In genomic region chr6:17101422-17102257, GRCh38 we compare ENCODE assay signal across 8 cellular contexts. TPM values are rescaled to one million over a fixed set of nuclear protein-coding genes. Genes with fewer than 3 reads are reported as not detected.
A peak's percentile ranks its signal among the peaks of the same experiment; 100 is the strongest.
DNase-seq lines count a peak whose midpoint lies in the region; ATAC-seq and TF ChIP-seq lines count a peak whose summit lies in the region.

TSS of gene STMND1 (plus strand) at chr6:17102050. CDS start at chr6:17102258, 208 bp downstream.

- H3F3A ChIP-seq in MM.1S (ENCODE audit: insufficient read depth, low read length), result no peaks in the 10 kb centered on the region

- H2AFZ ChIP-seq in OCI-LY7 (ENCODE audit: low read length) (no peak within 1 kb of the TSS), MM.1S (ENCODE audit: low read length) (no peak within 1 kb of the TSS)

- H3K4me1 Mint-ChIP-seq in activated T-helper 17 cell treated with anti-CD3 and anti-CD28 coated beads, Interleukin-2, amount 50 U/mL, for 72 hours, result peaks cover 8% of the 10 kb centered on the region

- no peaks in the 10 kb centered on the region for H3K36me3 Mint-ChIP-seq in activated T-helper 17 cell treated with anti-CD3 and anti-CD28 coated beads, Interleukin-2, amount 50 U/mL, for 72 hours (ENCODE audit: low read depth)

- POLR2A ChIA-PET in OCI-LY7 (lab: Charles Lee), result no interaction called here

- in situ Hi-C loops in gastrocnemius medialis (cut with MboI; ENCODE audit: low sequenced_read_pairs in 4 of 4), result no loop called here

- H4K20me1 ChIP-seq in OCI-LY7 (ENCODE audit: insufficient read depth, low read length) (no peaks in the 10 kb centered on the region), MM.1S (ENCODE audit: insufficient read depth, low read length) (no peaks in the 10 kb centered on the region)

- peaks cover 4% of the 10 kb centered on the region for H3K9me3 Mint-ChIP-seq in activated T-helper 17 cell treated with anti-CD3 and anti-CD28 coated beads, Interleukin-2, amount 50 U/mL, for 72 hours

- H3K9me3 ChIP-seq in right cardiac atrium (ENCODE audit: control insufficient read depth, low read length) (no peaks in the 10 kb centered on the region), gastrocnemius medialis (no peaks in the 10 kb centered on the region), OCI-LY7 (ENCODE audit: low read length) (no peaks in the 10 kb centered on the region), MM.1S (replicated peaks; ENCODE audit: insufficient read depth, low read length) (no peaks in the 10 kb centered on the region)

- intact Hi-C loops in right cardiac atrium (cut with DNase I) (no loop called here), gastrocnemius medialis (cut with DNase I; ENCODE audit: low total_unique reads) (no loop called here), OCI-LY7 (cut with micrococcal nuclease; ENCODE audit: unreplicated experiment) (no loop called here)

- no peak within 1 kb of the TSS for H3K27ac ChIP-seq in right cardiac atrium (ENCODE audit: low read length)
- no peak within 1 kb of the TSS for H3K27ac ChIP-seq in gastrocnemius medialis
- H3K27ac ChIP-seq in OCI-LY7 (ENCODE audit: low read depth, low read length, poor library complexity, severe bottlenecking), result no peak within 1 kb of the TSS
- H3K27ac ChIP-seq in MM.1S (ENCODE audit: low read length), result no peak within 1 kb of the TSS

- no TSS peak for BruUV-seq in OCI-LY7 (replicated peaks; lab: Mats Ljungman, UMichigan)

- peak; percentile 43 for ATAC-seq in activated T-helper 17 cell treated with anti-CD3 and anti-CD28 coated beads, Interleukin-2, amount 50 U/mL, for 72 hours (replicated peaks)
- ATAC-seq in right cardiac atrium (peak; percentile 47 to 56), gastrocnemius medialis (peak in 1 of 2 donors; percentile 33)

- H3K36me3 ChIP-seq in gastrocnemius medialis, result no peaks in the 10 kb centered on the region
- no peaks in the 10 kb centered on the region for H3K36me3 ChIP-seq in OCI-LY7 (ENCODE audit: insufficient read depth, low read length)
- no peaks in the 10 kb centered on the region for H3K36me3 ChIP-seq in MM.1S (replicated peaks; ENCODE audit: insufficient read depth, low read length)

- no peak within 1 kb of the TSS for H3K27ac Mint-ChIP-seq in activated T-helper 17 cell treated with anti-CD3 and anti-CD28 coated beads, Interleukin-2, amount 50 U/mL, for 72 hours

- no peak for TF ChIP-seq POLR2A in gastrocnemius medialis (IDR thresholded peaks at IDR 0.05)

- H3K79me2 ChIP-seq in OCI-LY7 (ENCODE audit: insufficient read depth, low read depth, low read length) (no peaks in the 10 kb centered on the region), MM.1S (ENCODE audit: low read length) (no peaks in the 10 kb centered on the region)

- H3K4me3 Mint-ChIP-seq in activated T-helper 17 cell treated with anti-CD3 and anti-CD28 coated beads, Interleukin-2, amount 50 U/mL, for 72 hours, result peak within 1 kb of the TSS; percentile 69

- peaks cover 2% of the 10 kb centered on the region for H3K4me1 ChIP-seq in right cardiac atrium (ENCODE audit: control insufficient read depth, insufficient read depth, low read length)
- H3K4me1 ChIP-seq in gastrocnemius medialis, result no peaks in the 10 kb centered on the region
- H3K4me1 ChIP-seq in OCI-LY7 (ENCODE audit: insufficient read depth, low read length, poor library complexity, severe bottlenecking), result no peaks in the 10 kb centered on the region
- H3K4me1 ChIP-seq in MM.1S (ENCODE audit: low read length), result no peaks in the 10 kb centered on the region

- H3K9me2 ChIP-seq in OCI-LY7 (ENCODE audit: insufficient read depth, low read length) (no peaks in the 10 kb centered on the region), MM.1S (replicated peaks; ENCODE audit: insufficient read depth, low read length) (no peaks in the 10 kb centered on the region)

- H3K9ac ChIP-seq in MM.1S (ENCODE audit: low read length), result no peak within 1 kb of the TSS

- H3K4me2 ChIP-seq in OCI-LY7 (ENCODE audit: low read length) (no peak within 1 kb of the TSS), MM.1S (ENCODE audit: low read depth, low read length) (no peak within 1 kb of the TSS)

- no peak for TF ChIP-seq CTCF in gastrocnemius medialis (IDR thresholded peaks at IDR 0.05 in 4 of 5, conservative IDR thresholded peaks at IDR 0.05 in 1 of 5)
- TF ChIP-seq CTCF in OCI-LY7 (conservative IDR thresholded peaks at IDR 0.05; ENCODE audit: low read length), result no peak
- no peak for TF ChIP-seq CTCF in MM.1S (IDR thresholded peaks at IDR 0.05; ENCODE audit: low read length)

- DNase-seq in DMS53 (lab: John Stamatoyannopoulos, UW) (peak; percentile 84), LoVo (ENCODE audit: low spot score) (peak; percentile 63), right cardiac atrium (peak; percentile 36 to 57 (median 40)), gastrocnemius medialis (no peak), OCI-LY7 (ENCODE audit: low spot score) (no peak), MM.1S (no peak)
- DNase-seq in stimulated activated CD4-positive, alpha-beta T cell treated with anti-CD3 and anti-CD28 coated beads, Interleukin-1b, Interleukin-23, amount 100 ng/mL, for 48 hours, result no peak

- CTCF ChIA-PET in OCI-LY7 (lab: Charles Lee; ENCODE audit: unreplicated experiment), result no interaction called here

- H3K4me3 ChIP-seq in right cardiac atrium (ENCODE audit: low read length) (peak within 1 kb of the TSS; percentile 50), gastrocnemius medialis (peak within 1 kb of the TSS; percentile 35 to 51 (median 39)), OCI-LY7 (ENCODE audit: low read depth, low read length, poor library complexity, severe bottlenecking) (no peak within 1 kb of the TSS), MM.1S (ENCODE audit: low read length) (no peak within 1 kb of the TSS)

- WGBS in right cardiac atrium, result 8% methylated on average over 57 of the region's 57 CpGs

- H3K27me3 ChIP-seq in right cardiac atrium (ENCODE audit: control insufficient read depth, insufficient read depth) (no peaks in the 10 kb centered on the region), gastrocnemius medialis (peaks cover 0 to 11% (median 0%) of the 10 kb centered on the region in 3 donors), MM.1S (replicated peaks; ENCODE audit: insufficient read depth, low read length) (no peaks in the 10 kb centered on the region)

- H3K27me3 Mint-ChIP-seq in activated T-helper 17 cell treated with anti-CD3 and anti-CD28 coated beads, Interleukin-2, amount 50 U/mL, for 72 hours, result peaks cover 52% of the 10 kb centered on the region

RNA-seq across cellular contexts. Expression of gene STMND1, which starts in this region (rescaled TPM):
- under 1 TPM; 0.37 to 0.71 TPM for total RNA-seq in activated T-helper 17 cell treated with anti-CD3 and anti-CD28 coated beads, Interleukin-2, amount 50 U/mL, for 72 hours
- total RNA-seq in right cardiac atrium, result not detected
- not detected for polyA plus RNA-seq in right cardiac atrium
- total RNA-seq in gastrocnemius medialis, result not detected
- total RNA-seq in OCI-LY7 (2014; rRNA removed; shearing (Covaris generic)), result not detected in 2 replicates
- total RNA-seq in OCI-LY7 (2022), result not detected in 2 replicates

Comparison
In these comparisons a context has a peak if more than half of its experiments do, and no peak if none do; other contexts are left out.
1. Peak in ATAC-seq in activated T-helper 17 cell treated with anti-CD3 and anti-CD28 coated beads, Interleukin-2, amount 50 U/mL, for 72 hours; RNA of the gene not detected or under 1 TPM.
2. Peak in DNase-seq, ATAC-seq and H3K4me3 ChIP-seq in right cardiac atrium; RNA of the gene not detected or under 1 TPM.
3. DNase-seq: peak in DMS53 (single experiment) and LoVo (single experiment); none in gastrocnemius medialis (0 of 2), OCI-LY7 (single experiment), stimulated activated CD4-positive, alpha-beta T cell treated with anti-CD3 and anti-CD28 coated beads, Interleukin-1b, Interleukin-23, amount 100 ng/mL, for 48 hours (single experiment) and MM.1S (single experiment).
4. H3K4me3 ChIP-seq: peak in gastrocnemius medialis (4 of 4); none in OCI-LY7 (single experiment) and MM.1S (single experiment).